In the genomic region with DNA sequence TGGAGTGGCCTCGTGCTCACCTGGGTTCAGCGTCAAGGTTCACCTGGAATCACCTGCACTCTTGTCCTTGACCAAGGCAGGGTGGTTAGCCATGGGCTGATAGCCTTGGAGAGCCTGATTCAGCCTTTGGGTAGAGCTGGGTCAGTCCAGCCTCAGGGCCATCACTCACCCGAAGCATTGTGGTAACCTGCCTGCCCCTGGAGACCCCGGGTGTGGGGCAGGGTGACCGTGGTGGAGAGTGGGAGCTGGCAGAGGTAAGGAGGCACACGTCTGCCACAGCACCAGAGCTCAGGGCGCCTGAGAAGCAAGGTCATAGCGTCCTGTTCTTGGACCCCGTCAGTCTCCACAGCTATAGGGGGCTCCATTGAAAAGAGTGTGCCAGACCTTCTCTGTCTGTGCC, we compare ENCODE assay signal across 11 cellular contexts. TPM values are rescaled to one million over a fixed set of nuclear protein-coding genes. Genes with fewer than 3 reads are reported as not detected.
A peak's percentile ranks its signal among the peaks of the same experiment; 100 is the strongest.
DNase-seq lines count a peak whose midpoint lies in the region; ATAC-seq, FAIRE-seq and TF ChIP-seq lines count a peak whose summit lies in the region.
"Had no signal": no experiment of that assay in that cellular context is flagged by ENCODE, and none has a peak within 500 bp of the region (broad histone marks: within the 10 kb centered on the region; RNA-seq: fewer than 3 reads in every experiment).

No MANE protein-coding gene starts in this region.

- peaks cover 4 to 8% of the 10 kb centered on the region in 2 donors for H3K4me1 ChIP-seq in kidney (ENCODE audit: control insufficient read depth in 1 of 2, insufficient read depth in 1 of 2, low read depth in 1 of 2, low read length in 2 of 2)

- H3K9ac ChIP-seq in kidney (ENCODE audit: low read length in 2 of 2), result no peak overlapping the region

- DNase-seq in activated CD4-positive, alpha-beta T cell treated with anti-CD3 and anti-CD28 coated beads, Interleukin-2, amount 10 ng/mL, durations not matched to agents 24 days and 14 days, result no peak
- DNase-seq in activated CD4-positive, alpha-beta T cell treated with anti-CD3 and anti-CD28 coated beads, Interleukin-2, amount 10 ng/mL, durations not matched to agents 7 days and 5 days, result no peak
- DNase-seq in T-cell (no peak), kidney (no peak), GM12891 (ENCODE audit: insufficient read length, low spot score) (no peak)
- DNase-seq in stimulated activated naive CD8-positive, alpha-beta T cell treated with anti-CD3 and anti-CD28 coated beads, Interleukin-15, amount 100 ng/mL, for 72 hours, result no peak
- DNase-seq in activated CD4-positive, CD25-positive, alpha-beta regulatory T cell treated with anti-CD3 and anti-CD28 coated beads, Interleukin-2, amount 50 U/mL, for 72 hours, result no peak
- DNase-seq in activated CD4-positive, alpha-beta T cell treated with anti-CD3 and anti-CD28 coated beads for 48 hours, result no peak

- H3K27ac ChIP-seq in kidney (ENCODE audit: low read depth in 2 of 2, low read length in 2 of 2), result no peak overlapping the region
- H3K27ac ChIP-seq: tibial artery had no signal

- TF ChIP-seq CTCF in kidney (IDR thresholded peaks at IDR 0.05; ENCODE audit: borderline replicate concordance, extremely low read depth, insufficient read depth), result no peak

- no peaks in the 10 kb centered on the region for H3K9me3 Mint-ChIP-seq in activated CD4-positive, alpha-beta T cell treated with anti-CD3 and anti-CD28 coated beads, Interleukin-2, amount 10 ng/mL, durations not matched to agents 24 days and 14 days
- H3K9me3 Mint-ChIP-seq in activated CD4-positive, alpha-beta T cell treated with anti-CD3 and anti-CD28 coated beads, Interleukin-2, amount 10 ng/mL, durations not matched to agents 7 days and 5 days, result no peaks in the 10 kb centered on the region
- H3K9me3 Mint-ChIP-seq in T-cell, result no peaks in the 10 kb centered on the region
- no peaks in the 10 kb centered on the region for H3K9me3 Mint-ChIP-seq in stimulated activated naive CD8-positive, alpha-beta T cell treated with anti-CD3 and anti-CD28 coated beads, Interleukin-15, amount 100 ng/mL, for 72 hours

- no peak for ATAC-seq in T-cell (replicated peaks in 1 of 4)
- peak; percentile 2 for ATAC-seq in stimulated activated naive CD8-positive, alpha-beta T cell treated with anti-CD3 and anti-CD28 coated beads, Interleukin-15, amount 100 ng/mL, for 72 hours

- no peaks in the 10 kb centered on the region for H3K9me3 ChIP-seq in kidney (ENCODE audit: control insufficient read depth in 1 of 2, low read length in 2 of 2)
- H3K9me3 ChIP-seq: tibial artery had no signal

- no peak for TF ChIP-seq POLR2A in GM12891 (IDR thresholded peaks at IDR 0.05; ENCODE audit: low read depth, low read length)

- FAIRE-seq in kidney (lab: Jason Lieb, UNC) (no peak), GM12891 (lab: Jason Lieb, UNC) (no peak)
- FAIRE-seq: colon had no signal

- no peaks in the 10 kb centered on the region for H3K36me3 Mint-ChIP-seq in activated CD4-positive, alpha-beta T cell treated with anti-CD3 and anti-CD28 coated beads, Interleukin-2, amount 10 ng/mL, durations not matched to agents 24 days and 14 days (ENCODE audit: low read depth)
- H3K36me3 Mint-ChIP-seq in activated CD4-positive, alpha-beta T cell treated with anti-CD3 and anti-CD28 coated beads, Interleukin-2, amount 10 ng/mL, durations not matched to agents 7 days and 5 days (ENCODE audit: low read depth), result no peaks in the 10 kb centered on the region
- no peaks in the 10 kb centered on the region for H3K36me3 Mint-ChIP-seq in T-cell

- peak overlapping the region; percentile 86 for H3K4me3 Mint-ChIP-seq in activated CD4-positive, alpha-beta T cell treated with anti-CD3 and anti-CD28 coated beads, Interleukin-2, amount 10 ng/mL, durations not matched to agents 24 days and 14 days
- H3K4me3 Mint-ChIP-seq in activated CD4-positive, alpha-beta T cell treated with anti-CD3 and anti-CD28 coated beads, Interleukin-2, amount 10 ng/mL, durations not matched to agents 7 days and 5 days, result no peak overlapping the region
- peak overlapping the region in 2 of 3 donors; percentile 75 to 76 for H3K4me3 Mint-ChIP-seq in T-cell
- H3K4me3 Mint-ChIP-seq in stimulated activated naive CD8-positive, alpha-beta T cell treated with anti-CD3 and anti-CD28 coated beads, Interleukin-15, amount 100 ng/mL, for 72 hours, result peak overlapping the region; percentile 83 to 89

- H3K27ac Mint-ChIP-seq in activated CD4-positive, alpha-beta T cell treated with anti-CD3 and anti-CD28 coated beads, Interleukin-2, amount 10 ng/mL, durations not matched to agents 24 days and 14 days, result no peak overlapping the region
- H3K27ac Mint-ChIP-seq in activated CD4-positive, alpha-beta T cell treated with anti-CD3 and anti-CD28 coated beads, Interleukin-2, amount 10 ng/mL, durations not matched to agents 7 days and 5 days, result no peak overlapping the region
- no peak overlapping the region for H3K27ac Mint-ChIP-seq in T-cell
- no peak overlapping the region for H3K27ac Mint-ChIP-seq in stimulated activated naive CD8-positive, alpha-beta T cell treated with anti-CD3 and anti-CD28 coated beads, Interleukin-15, amount 100 ng/mL, for 72 hours

- CTCF ChIA-PET in activated CD4-positive, alpha-beta T cell treated with anti-CD3 and anti-CD28 coated beads, Interleukin-2, amount 10 ng/mL, durations not matched to agents 7 days and 5 days (lab: Charles Lee), result interaction anchor here (0.6 to 3.8 kb wide), 40 partner anchors 8 to 882 kb away, joined by 3 to 33 read pairs (median 5); partner anchors contain the start of genes ARHGAP22 and ERCC6
- CTCF ChIA-PET in T-cell (lab: Charles Lee), result interaction anchor here (0.7 to 3.2 kb wide), 12 partner anchors 9 to 891 kb away, joined by 3 to 13 read pairs (median 4); no protein-coding TSS in a partner anchor

- POLR2A ChIA-PET in activated CD4-positive, alpha-beta T cell treated with anti-CD3 and anti-CD28 coated beads, Interleukin-2, amount 10 ng/mL, durations not matched to agents 7 days and 5 days (lab: Charles Lee), result interaction anchor here (0.6 kb wide), 1 partner anchor 49 kb away, joined by 3 read pairs; no protein-coding TSS in a partner anchor
- POLR2A ChIA-PET in T-cell (lab: Charles Lee), result no interaction called here

- no peaks in the 10 kb centered on the region for H3K36me3 ChIP-seq in kidney (ENCODE audit: control insufficient read depth in 1 of 2, insufficient read depth in 2 of 2, low read length in 2 of 2)
- H3K36me3 ChIP-seq: tibial artery had no signal

- peak overlapping the region; percentile 24 to 63 for H3K4me3 ChIP-seq in kidney (ENCODE audit: low read length in 2 of 2)

- H3K27me3 Mint-ChIP-seq in activated CD4-positive, alpha-beta T cell treated with anti-CD3 and anti-CD28 coated beads, Interleukin-2, amount 10 ng/mL, durations not matched to agents 24 days and 14 days, result peaks cover 32% of the 10 kb centered on the region
- peaks cover 27% of the 10 kb centered on the region for H3K27me3 Mint-ChIP-seq in activated CD4-positive, alpha-beta T cell treated with anti-CD3 and anti-CD28 coated beads, Interleukin-2, amount 10 ng/mL, durations not matched to agents 7 days and 5 days
- peaks cover 15 to 28% of the 10 kb centered on the region in 2 donors for H3K27me3 Mint-ChIP-seq in T-cell
- H3K27me3 Mint-ChIP-seq in stimulated activated naive CD8-positive, alpha-beta T cell treated with anti-CD3 and anti-CD28 coated beads, Interleukin-15, amount 100 ng/mL, for 72 hours, result peaks cover 63% of the 10 kb centered on the region

- intact Hi-C loops in activated CD4-positive, alpha-beta T cell treated with anti-CD3 and anti-CD28 coated beads, Interleukin-2, amount 10 ng/mL, durations not matched to agents 24 days and 14 days (cut with micrococcal nuclease), result loop anchor here (1.0 to 5.0 kb wide), 5 partner anchors 50 to 505 kb away; partner anchors contain the start of genes ARHGAP22 and MAPK8
- intact Hi-C loops in kidney (cut with DNase I), result loop anchor here (5.0 kb wide), 1 partner anchor 105 kb away; no protein-coding TSS in a partner anchor

- H3K4me1 Mint-ChIP-seq in activated CD4-positive, alpha-beta T cell treated with anti-CD3 and anti-CD28 coated beads, Interleukin-2, amount 10 ng/mL, durations not matched to agents 24 days and 14 days, result peaks cover 4% of the 10 kb centered on the region
- H3K4me1 Mint-ChIP-seq in activated CD4-positive, alpha-beta T cell treated with anti-CD3 and anti-CD28 coated beads, Interleukin-2, amount 10 ng/mL, durations not matched to agents 7 days and 5 days, result peaks cover 6% of the 10 kb centered on the region
- peaks cover 8 to 13% (median 8%) of the 10 kb centered on the region in 3 donors for H3K4me1 Mint-ChIP-seq in T-cell
- peaks cover 12% of the 10 kb centered on the region for H3K4me1 Mint-ChIP-seq in stimulated activated naive CD8-positive, alpha-beta T cell treated with anti-CD3 and anti-CD28 coated beads, Interleukin-15, amount 100 ng/mL, for 72 hours

TF ChIP-seq in GM12891, 5 proteins besides CTCF, POLR2A, EP300 and RAD21:
- TF ChIP-seq POU2F2 (IDR thresholded peaks at IDR 0.05; ENCODE audit: low read depth, low read length) (no peak), PAX5 (IDR thresholded peaks at IDR 0.05; ENCODE audit: insufficient read depth, low read length, severe bottlenecking) (no peak)

RNA-seq across cellular contexts. Expression of gene WDFY4, which starts 27.7 kb away (rescaled TPM):
- 0.05 TPM in 1 of 2 replicates, not detected in the other for total RNA-seq in activated CD4-positive, alpha-beta T cell treated with anti-CD3 and anti-CD28 coated beads, Interleukin-2, amount 10 ng/mL, durations not matched to agents 24 days and 14 days
- total RNA-seq in activated CD4-positive, alpha-beta T cell treated with anti-CD3 and anti-CD28 coated beads, Interleukin-2, amount 10 ng/mL, durations not matched to agents 7 days and 5 days, result under 1 TPM; 0.37 to 0.40 TPM
- 10 to 100 TPM in 1 of 5 donors, 1 to 10 TPM in 4; 2.6 to 15.5 (median 4.2) TPM for total RNA-seq in T-cell
- total RNA-seq in kidney, result 13.3 TPM
- 1.7 TPM for polyA plus RNA-seq in kidney (ENCODE audit: insufficient read depth, low read depth, low replicate concordance)
- 28.8 TPM for polyA plus RNA-seq in GM12891 (2012; ENCODE audit: low read depth, missing spikeins)

RNA-seq across cellular contexts. Expression of gene ARHGAP22, which starts 52.1 kb away (rescaled TPM):
- not detected in 2 replicates for total RNA-seq in activated CD4-positive, alpha-beta T cell treated with anti-CD3 and anti-CD28 coated beads, Interleukin-2, amount 10 ng/mL, durations not matched to agents 24 days and 14 days
- total RNA-seq in activated CD4-positive, alpha-beta T cell treated with anti-CD3 and anti-CD28 coated beads, Interleukin-2, amount 10 ng/mL, durations not matched to agents 7 days and 5 days, result not detected
- total RNA-seq in T-cell, result 1 to 10 TPM in 1 of 5 donors, under 1 TPM in 4; 0.33 to 2.2 (median 0.60) TPM
- total RNA-seq in kidney, result 6.6 TPM
- polyA plus RNA-seq in kidney (ENCODE audit: insufficient read depth, low read depth, low replicate concordance), result 0.62 TPM
- polyA plus RNA-seq in GM12891 (2012; ENCODE audit: low read depth, missing spikeins), result 0.19 TPM
- total RNA-seq: activated CD8-positive, alpha-beta memory T cell treated with anti-CD3 and anti-CD28 coated beads for 36 hours had no signal
